ENCODE assay signal across 1 cellular context in genomic region chr16:89434490-89434889, GRCh38.
TF ChIP-seq lines count a peak whose summit lies in the region.

No MANE protein-coding gene starts in this region.

TF ChIP-seq in HepG2, 621 proteins besides CTCF, POLR2A, EP300 and RAD21 (continued from another document):
- 0 out of 2 replicates have a peak, but pooled peaks have one; percentile 20 for TF ChIP-seq ZBTB4 (CRISPR knock-in tag; IDR thresholded peaks at IDR 0.05; ENCODE audit: borderline replicate concordance)
